ENCODE assay signal across 1 cellular context in genomic region chr15:78299302-78300102, GRCh38.
TF ChIP-seq lines count a peak whose summit lies in the region.

TSS of gene SKIC8 (minus strand) at chr15:78299609. CDS start at chr15:78295686, 3,923 bp downstream.

TF ChIP-seq in HepG2, 621 proteins besides CTCF, POLR2A, EP300 and RAD21 (continued from another document and continues in another):
- peak; percentile 94 for TF ChIP-seq ZBTB2 (CRISPR knock-in tag; IDR thresholded peaks at IDR 0.05; ENCODE audit: low read depth)
- 0 out of 2 replicates have a peak, but pooled peaks have one; percentile 22 for TF ChIP-seq ZNF746 (CRISPR knock-in tag; IDR thresholded peaks at IDR 0.05)
- TF ChIP-seq ZNF552 (CRISPR knock-in tag; IDR thresholded peaks at IDR 0.05; ENCODE audit: borderline replicate concordance) = no peak
- 0 out of 2 replicates have a peak, but pooled peaks have one; percentile 63 for TF ChIP-seq ZFP41 (CRISPR knock-in tag; IDR thresholded peaks at IDR 0.05; ENCODE audit: borderline replicate concordance)
- peak; percentile 67; the same call in 1 of the 2 replicates for TF ChIP-seq RFX1 (IDR thresholded peaks at IDR 0.05)
- peak; percentile 94 for TF ChIP-seq GABPB1 (CRISPR knock-in tag; IDR thresholded peaks at IDR 0.05)
- no peak for TF ChIP-seq ETS1 (CRISPR knock-in tag; IDR thresholded peaks at IDR 0.05)
- TF ChIP-seq SP1 (IDR thresholded peaks at IDR 0.05) = peak; percentile 47; the same call in 1 of the 2 replicates
- peak; percentile 98 for TF ChIP-seq SP1 (CRISPR knock-in tag; IDR thresholded peaks at IDR 0.05)
- TF ChIP-seq POGZ (CRISPR knock-in tag; IDR thresholded peaks at IDR 0.05) = peak; percentile 90
- no peak for TF ChIP-seq PCBP1 (IDR thresholded peaks at IDR 0.05; ENCODE audit: borderline replicate concordance, low read depth, low read length)
- TF ChIP-seq POLR2AphosphoS2 (IDR thresholded peaks at IDR 0.05; ENCODE audit: low read depth, low read length) = 0 out of 2 replicates have a peak, but pooled peaks have one; percentile 72
- TF ChIP-seq ZNF432 (CRISPR knock-in tag; IDR thresholded peaks at IDR 0.05; ENCODE audit: borderline replicate concordance) = no peak
- TF ChIP-seq RFX3 (CRISPR knock-in tag; IDR thresholded peaks at IDR 0.05) = 0 out of 2 replicates have a peak, but pooled peaks have one; percentile 51
- TF ChIP-seq MXD1 (CRISPR knock-in tag; IDR thresholded peaks at IDR 0.05) = peak; percentile 90; the same call in 1 of the 2 replicates
- TF ChIP-seq ZBED4 (CRISPR knock-in tag; IDR thresholded peaks at IDR 0.05; ENCODE audit: borderline replicate concordance) = no peak
- peak; percentile 33; the same call in 1 of the 2 replicates for TF ChIP-seq HOXA5 (CRISPR knock-in tag; IDR thresholded peaks at IDR 0.05)
- TF ChIP-seq ISL2 (CRISPR knock-in tag; IDR thresholded peaks at IDR 0.05) = 0 out of 2 replicates have a peak, but pooled peaks have one; percentile 37
- no peak for TF ChIP-seq ZNF251 (CRISPR knock-in tag; IDR thresholded peaks at IDR 0.05)
- peak; percentile 32 for TF ChIP-seq PPARG (CRISPR knock-in tag; conservative IDR thresholded peaks at IDR 0.05)
- TF ChIP-seq GMEB2 (CRISPR knock-in tag; IDR thresholded peaks at IDR 0.05; ENCODE audit: low read depth) = peak; percentile 71
- no peak for TF ChIP-seq ZNF674 (CRISPR knock-in tag; IDR thresholded peaks at IDR 0.05; ENCODE audit: low read depth)
- peak; percentile 82; the same call in 1 of the 2 replicates for TF ChIP-seq KDM5B (CRISPR knock-in tag; IDR thresholded peaks at IDR 0.05; ENCODE audit: borderline replicate concordance)
- TF ChIP-seq ZNF883 (CRISPR knock-in tag; IDR thresholded peaks at IDR 0.05; ENCODE audit: not compliant biosample characterization) = peak; percentile 59
- no peak for TF ChIP-seq NONO (IDR thresholded peaks at IDR 0.05)
- TF ChIP-seq NONO (CRISPR knock-in tag; conservative IDR thresholded peaks at IDR 0.05) = peak; percentile 89
- 0 out of 2 replicates have a peak, but pooled peaks have one; percentile 32 for TF ChIP-seq CCDC6 (CRISPR knock-in tag; IDR thresholded peaks at IDR 0.05)
- TF ChIP-seq ZNF138 (CRISPR knock-in tag; IDR thresholded peaks at IDR 0.05; ENCODE audit: low read depth) = peak; percentile 39; the same call in 1 of the 2 replicates
- TF ChIP-seq PREB (CRISPR knock-in tag; IDR thresholded peaks at IDR 0.05) = no peak
- 0 out of 2 replicates have a peak, but pooled peaks have one; percentile 19 for TF ChIP-seq ZNF564 (CRISPR knock-in tag; IDR thresholded peaks at IDR 0.05)
- TF ChIP-seq THAP9 (CRISPR knock-in tag; IDR thresholded peaks at IDR 0.05; ENCODE audit: borderline replicate concordance) = peak; percentile 95
- TF ChIP-seq RARG (CRISPR knock-in tag; IDR thresholded peaks at IDR 0.05; ENCODE audit: low read depth) = no peak
- TF ChIP-seq PAX8 (CRISPR knock-in tag; IDR thresholded peaks at IDR 0.05; ENCODE audit: borderline replicate concordance) = 0 out of 2 replicates have a peak, but pooled peaks have one; percentile 72
- no peak for TF ChIP-seq ZNF704 (CRISPR knock-in tag; IDR thresholded peaks at IDR 0.05; ENCODE audit: borderline replicate concordance)
- peak; percentile 94 for TF ChIP-seq ZFY (CRISPR knock-in tag; IDR thresholded peaks at IDR 0.05)
- TF ChIP-seq MEF2D (CRISPR knock-in tag; IDR thresholded peaks at IDR 0.05) = peak; percentile 62; the same call in 1 of the 2 replicates
- no peak for TF ChIP-seq SSRP1 (CRISPR knock-in tag; IDR thresholded peaks at IDR 0.05)
- TF ChIP-seq AGO1 (IDR thresholded peaks at IDR 0.05; ENCODE audit: low read depth, low read length, poor library complexity, severe bottlenecking) = peak; percentile 53
- TF ChIP-seq ZZZ3 (CRISPR knock-in tag; IDR thresholded peaks at IDR 0.05; ENCODE audit: borderline replicate concordance) = 0 out of 2 replicates have a peak, but pooled peaks have one; percentile 27
- no peak for TF ChIP-seq EZH2 (conservative IDR thresholded peaks at IDR 0.05; ENCODE audit: low read depth, low read length)
- TF ChIP-seq ZNF263 (CRISPR knock-in tag; IDR thresholded peaks at IDR 0.05) = peak; percentile 80
- 0 out of 2 replicates have a peak, but pooled peaks have one; percentile 66 for TF ChIP-seq ZNF232 (CRISPR knock-in tag; IDR thresholded peaks at IDR 0.05; ENCODE audit: borderline replicate concordance)
- peak; percentile 90 for TF ChIP-seq ZNF343 (CRISPR knock-in tag; IDR thresholded peaks at IDR 0.05)
- TF ChIP-seq ARHGAP35 (CRISPR knock-in tag; IDR thresholded peaks at IDR 0.05; ENCODE audit: borderline replicate concordance) = no peak
- TF ChIP-seq TOPORS (CRISPR knock-in tag; IDR thresholded peaks at IDR 0.05) = 0 out of 2 replicates have a peak, but pooled peaks have one; percentile 60
- TF ChIP-seq GMEB1 (CRISPR knock-in tag; IDR thresholded peaks at IDR 0.05; ENCODE audit: borderline replicate concordance) = peak; percentile 91
